In the genomic region with DNA sequence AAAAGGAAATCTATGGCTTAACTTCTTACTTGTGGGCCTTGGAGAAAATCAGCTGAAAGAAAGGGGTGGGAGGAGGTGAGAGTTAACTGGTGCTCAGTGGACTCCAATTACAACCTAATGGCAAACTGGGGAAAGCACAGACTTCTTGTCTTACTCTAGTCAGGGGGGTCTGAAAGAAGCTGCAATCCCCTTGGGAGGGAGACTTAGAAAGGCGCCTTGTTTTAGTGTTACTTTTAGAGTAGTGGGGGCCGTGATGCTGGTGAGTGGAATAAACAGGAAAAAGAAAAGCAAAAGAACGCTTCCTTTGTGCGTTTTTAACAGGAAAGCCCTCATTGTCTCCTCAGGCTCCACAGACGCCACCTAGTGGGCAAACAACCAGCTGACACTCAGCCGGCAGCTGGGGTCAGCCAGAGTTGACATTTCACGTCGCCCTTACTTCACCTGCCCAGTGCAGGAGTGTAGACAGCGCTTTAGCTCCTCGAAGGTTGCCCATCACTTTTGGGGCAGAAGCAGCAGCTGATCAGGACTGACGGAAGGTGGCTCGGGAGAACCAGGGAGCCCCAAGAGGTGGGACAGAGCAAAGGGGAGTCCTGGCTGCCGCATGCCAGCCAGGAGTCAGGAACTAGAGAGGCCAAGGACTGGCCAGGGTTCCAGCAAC, we compare ENCODE assay signal across 8 cellular contexts.
DNase-seq lines count a peak whose midpoint lies in the region; ATAC-seq and TF ChIP-seq lines count a peak whose summit lies in the region.

No MANE protein-coding gene starts in this region.

- peaks cover 14% of the 10 kb centered on the region for H3K4me1 Mint-ChIP-seq in central memory CD8-positive, alpha-beta T cell

- peak overlapping the region; percentile 76 for H3K4me3 Mint-ChIP-seq in central memory CD8-positive, alpha-beta T cell

- peak; percentile 76 for DNase-seq in GM13977 (ENCODE audit: low spot score)
- DNase-seq in NCI-H2171 (lab: John Stamatoyannopoulos, UW), result peak; percentile 70
- peak; percentile 43 to 60 (median 52) for DNase-seq in activated CD4-positive, CD25-positive, alpha-beta regulatory T cell (lab: John Stamatoyannopoulos, UW)
- DNase-seq in central memory CD8-positive, alpha-beta T cell (ENCODE audit: low spot score in 2 of 2), result peak; percentile 56
- DNase-seq in kidney glomerular epithelial cell (lab: John Stamatoyannopoulos, UW), result peak; percentile 72
- DNase-seq in stimulated activated CD4-positive, alpha-beta T cell treated with anti-CD3 and anti-CD28 coated beads, Interleukin-1b, Interleukin-23, amount 100 ng/mL, for 4 hours (ENCODE audit: low read depth in 2 of 2), result peak; percentile 62 to 64

- peak; percentile 80 for TF ChIP-seq CTCF in 22Rv1 (IDR thresholded peaks at IDR 0.05)
- peak; percentile 92 for TF ChIP-seq CTCF in GM13977 (IDR thresholded peaks at IDR 0.05; ENCODE audit: extremely low read depth, insufficient read depth, missing control alignments)

- H3K27ac Mint-ChIP-seq in central memory CD8-positive, alpha-beta T cell (ENCODE audit: low read depth), result peak overlapping the region; percentile 78

- no peak overlapping the region for H3K27ac ChIP-seq in 22Rv1

- in situ Hi-C loops in GM13977 (cut with MboI; ENCODE audit: low pct_unique_long_range_greater_than_20kb, low sequenced_read_pairs, unreplicated experiment), result no loop called here

- H3K27me3 Mint-ChIP-seq in central memory CD8-positive, alpha-beta T cell, result peaks cover 17% of the 10 kb centered on the region

- no peaks in the 10 kb centered on the region for H3K9me3 Mint-ChIP-seq in central memory CD8-positive, alpha-beta T cell

- ATAC-seq in HG02970 (IDR thresholded peaks at IDR 0.05; ENCODE audit: low FRiP score, unreplicated experiment), result peak; percentile 64
- ATAC-seq in central memory CD8-positive, alpha-beta T cell (replicated peaks; ENCODE audit: extremely low read depth, poor library complexity, severe bottlenecking), result peak; percentile 83

- no peaks in the 10 kb centered on the region for H3K36me3 Mint-ChIP-seq in central memory CD8-positive, alpha-beta T cell (ENCODE audit: insufficient read depth)
